28 cellular contexts compared by ENCODE assay signal in genomic region chr18:11757084-11757590, GRCh38.
"Had no signal": no experiment of that assay in that cellular context is flagged by ENCODE, and none has a peak within 500 bp of the region (broad histone marks: within the 10 kb centered on the region; RNA-seq: fewer than 3 reads in every experiment).

No MANE protein-coding gene starts in this region.

- DNase-seq: nephron progenitor cell; nucleus accumbens; ovary; posterior cingulate gyrus; psoas muscle; right cardiac atrium; right lobe of liver; sigmoid colon; small intestine; stimulated activated CD4-positive, alpha-beta T cell treated with anti-CD3 and anti-CD28 coated beads, Interleukin-15, amount 100 ng/mL, for 24 hours; stimulated activated CD4-positive, alpha-beta T cell treated with anti-CD3 and anti-CD28 coated beads, Interleukin-2, amount 100 ng/mL, for 24 hours; stimulated activated CD4-positive, alpha-beta T cell treated with anti-CD3 and anti-CD28 coated beads, Interleukin-2, amount 100 ng/mL, for 48 hours; stimulated activated CD4-positive, alpha-beta T cell treated with anti-CD3 and anti-CD28 coated beads, Interleukin-4, amount 100 ng/mL, for 24 hours; stimulated activated naive B cell treated with anti-CD40 and anti-IgM and Interleukin-4, amounts not matched to agents 10 μg/mL and 1 μg/mL and 100 μg/mL, for 72 hours; stimulated activated naive CD4-positive, alpha-beta T cell treated with Interleukin-2 at 50 U/mL for 16 hours; stomach; thyroid gland; upper lobe of left lung had no signal

- H3K36me3 ChIP-seq: neutrophil, ovary, right lobe of liver, sigmoid colon, stomach, thoracic aorta, thyroid gland, upper lobe of left lung, vagina had no signal

- H3K79me2 ChIP-seq: parathyroid adenoma had no signal

- ATAC-seq: natural killer cell treated with Interleukin-12 subunit alpha and Interleukin-12 subunit beta and Interleukin-15 and Interleukin-18, amount 100 ng/mL, for 72 hours; psoas muscle; right cardiac atrium; right lobe of liver; stimulated activated effector memory CD8-positive, alpha-beta T cell treated with anti-CD3 and anti-CD28 coated beads, Interleukin-12 subunit alpha, Interleukin-12 subunit beta, amount 100 ng/mL, for 72 hours; stimulated activated naive B cell treated with anti-CD40 and anti-IgM and Interleukin-4, amounts not matched to agents 10 μg/mL and 1 μg/mL and 100 μg/mL, for 72 hours had no signal

- H3K9ac ChIP-seq: parathyroid adenoma had no signal

- H3K27ac ChIP-seq: neutrophil, ovary, parathyroid adenoma, psoas muscle, right lobe of liver, sigmoid colon, stomach, thoracic aorta, thyroid gland, tibial nerve, upper lobe of left lung, vagina had no signal

- H3K4me3 ChIP-seq: ovary, psoas muscle, right lobe of liver, sigmoid colon, stomach, thoracic aorta, thyroid gland, tibial nerve, upper lobe of left lung, vagina had no signal

- H3K9me3 ChIP-seq: neutrophil, ovary, psoas muscle, right lobe of liver, sigmoid colon, stomach, thoracic aorta, thyroid gland, tibial nerve, upper lobe of left lung, vagina had no signal

- H3K4me1 ChIP-seq: parathyroid adenoma, psoas muscle, right lobe of liver, vagina had no signal

- H3K27me3 ChIP-seq: ovary, sigmoid colon, thyroid gland, tibial nerve, vagina had no signal

- H3K4me3 Mint-ChIP-seq: natural killer cell treated with Interleukin-12 subunit alpha and Interleukin-12 subunit beta and Interleukin-15 and Interleukin-18, amount 100 ng/mL, for 72 hours; nephron progenitor cell; neural crest cell; stimulated activated effector memory CD8-positive, alpha-beta T cell treated with anti-CD3 and anti-CD28 coated beads, Interleukin-12 subunit alpha, Interleukin-12 subunit beta, amount 100 ng/mL, for 72 hours; stimulated activated naive B cell treated with anti-CD40 and anti-IgM and Interleukin-4, amounts not matched to agents 10 μg/mL and 1 μg/mL and 100 μg/mL, for 72 hours; stimulated activated naive CD8-positive, alpha-beta T cell treated with anti-CD3 and anti-CD28 coated beads, Interleukin-15, Interleukin-2, amounts not matched to agents 100 ng/mL and 50 ng/mL, for 24 hours had no signal

- H2AFZ ChIP-seq: parathyroid adenoma had no signal

- H3K27ac Mint-ChIP-seq: natural killer cell treated with Interleukin-12 subunit alpha and Interleukin-12 subunit beta and Interleukin-15 and Interleukin-18, amount 100 ng/mL, for 72 hours; nephron progenitor cell; progenitor cell of endocrine pancreas; stimulated activated effector memory CD8-positive, alpha-beta T cell treated with anti-CD3 and anti-CD28 coated beads, Interleukin-12 subunit alpha, Interleukin-12 subunit beta, amount 100 ng/mL, for 72 hours; stimulated activated naive B cell treated with anti-CD40 and anti-IgM and Interleukin-4, amounts not matched to agents 10 μg/mL and 1 μg/mL and 100 μg/mL, for 72 hours; stimulated activated naive CD8-positive, alpha-beta T cell treated with anti-CD3 and anti-CD28 coated beads, Interleukin-15, Interleukin-2, amounts not matched to agents 100 ng/mL and 50 ng/mL, for 24 hours had no signal

- H3K36me3 Mint-ChIP-seq: natural killer cell treated with Interleukin-12 subunit alpha and Interleukin-12 subunit beta and Interleukin-15 and Interleukin-18, amount 100 ng/mL, for 72 hours; stimulated activated effector memory CD8-positive, alpha-beta T cell treated with anti-CD3 and anti-CD28 coated beads, Interleukin-12 subunit alpha, Interleukin-12 subunit beta, amount 100 ng/mL, for 72 hours had no signal
